Comparison of ENCODE assay signal across 18 cellular contexts in genomic region chr19:46355234-46355990, GRCh38. TPM values are rescaled to one million over a fixed set of nuclear protein-coding genes. Genes with fewer than 3 reads are reported as not detected.
A peak's percentile ranks its signal among the peaks of the same experiment; 100 is the strongest.
DNase-seq lines count a peak whose midpoint lies in the region; ATAC-seq and TF ChIP-seq lines count a peak whose summit lies in the region.
"Had no signal": no experiment of that assay in that cellular context is flagged by ENCODE, and none has a peak within 500 bp of the region (broad histone marks: within the 10 kb centered on the region; RNA-seq: fewer than 3 reads in every experiment).

No MANE protein-coding gene starts in this region.

- TF ChIP-seq CTCF in OCI-LY3 (IDR thresholded peaks at IDR 0.05; ENCODE audit: low read depth, low read length) = no peak
- no peak for TF ChIP-seq CTCF in heart left ventricle (IDR thresholded peaks at IDR 0.05)

- H3K4me3 Mint-ChIP-seq in T-helper 1 cell treated with Interleukin-12 subunit alpha and Interleukin-12 subunit beta and Interleukin-4 antibody, amounts not matched to agents 30 μg/mL and 1 μg/mL, for 36 hours = no peak overlapping the region
- H3K4me3 Mint-ChIP-seq: mesothelial cell of epicardium had no signal

- no peak overlapping the region for H3K4me3 ChIP-seq in OCI-LY3 (ENCODE audit: low read length)
- H3K4me3 ChIP-seq in heart left ventricle = no peak overlapping the region
- H3K4me3 ChIP-seq: tibial artery had no signal

- H3K27me3 ChIP-seq in OCI-LY3 (ENCODE audit: low read depth, low read length) (no peaks in the 10 kb centered on the region), heart left ventricle (no peaks in the 10 kb centered on the region)
- H3K27me3 ChIP-seq: tibial artery had no signal

- no peaks in the 10 kb centered on the region for H3K9me3 Mint-ChIP-seq in T-helper 1 cell treated with Interleukin-12 subunit alpha and Interleukin-12 subunit beta and Interleukin-4 antibody, amounts not matched to agents 30 μg/mL and 1 μg/mL, for 36 hours
- H3K9me3 Mint-ChIP-seq: mesothelial cell of epicardium had no signal

- H4K20me1 ChIP-seq in OCI-LY3 (ENCODE audit: insufficient read depth, low read length) = peaks cover 24% of the 10 kb centered on the region

- H3K27me3 Mint-ChIP-seq in T-helper 1 cell treated with Interleukin-12 subunit alpha and Interleukin-12 subunit beta and Interleukin-4 antibody, amounts not matched to agents 30 μg/mL and 1 μg/mL, for 36 hours (ENCODE audit: low read depth) = no peaks in the 10 kb centered on the region

- H3K4me1 Mint-ChIP-seq in T-helper 1 cell treated with Interleukin-12 subunit alpha and Interleukin-12 subunit beta and Interleukin-4 antibody, amounts not matched to agents 30 μg/mL and 1 μg/mL, for 36 hours (ENCODE audit: low read depth) = peaks cover 26% of the 10 kb centered on the region

- peak overlapping the region; percentile 41 for H3K4me2 ChIP-seq in OCI-LY3 (ENCODE audit: low read length)

- TF ChIP-seq POLR2A in heart left ventricle (IDR thresholded peaks at IDR 0.05) = no peak

- no peaks in the 10 kb centered on the region for H3K9me3 ChIP-seq in OCI-LY3 (ENCODE audit: insufficient read depth, low read length)
- no peaks in the 10 kb centered on the region for H3K9me3 ChIP-seq in heart left ventricle
- H3K9me3 ChIP-seq: tibial artery had no signal

- H3K36me3 Mint-ChIP-seq in T-helper 1 cell treated with Interleukin-12 subunit alpha and Interleukin-12 subunit beta and Interleukin-4 antibody, amounts not matched to agents 30 μg/mL and 1 μg/mL, for 36 hours (ENCODE audit: low read depth) = peaks cover 31% of the 10 kb centered on the region

- whole genome bisulfite sequencing in heart left ventricle, 4 donors = 49 to 56% (median 53%) methylated on average over 18 to 19 of the region's 19 CpGs

- ATAC-seq in heart left ventricle (peak; percentile 17 to 64 (median 56)), GM19351 (IDR thresholded peaks at IDR 0.05; ENCODE audit: unreplicated experiment) (no peak)

- H3K27ac ChIP-seq in OCI-LY3 (ENCODE audit: low read length) (peak overlapping the region; percentile 66), heart left ventricle (peak overlapping the region in 8 of 12 donors; percentile 25 to 64 (median 43))
- H3K27ac ChIP-seq: 22Rv1, tibial artery had no signal

- intact Hi-C loops in heart left ventricle (cut with DNase I) (loop anchor here in 1 of 10 donors (10.0 kb wide), 1 partner anchor 71 kb away; no protein-coding TSS in a partner anchor), posterior vena cava (cut with DNase I) (no loop called here)

- H2AFZ ChIP-seq in OCI-LY3 (ENCODE audit: low read depth, low read length) = no peak overlapping the region

- peaks cover 98% of the 10 kb centered on the region for H3K79me2 ChIP-seq in OCI-LY3 (ENCODE audit: low read length)

- DNase-seq in T-helper 1 cell (no peak), heart left ventricle (peak in 2 of 5 donors; percentile 30 to 69), posterior vena cava (ENCODE audit: low spot score) (peak; percentile 72), NCI-H345 treated with DMSO at 0.1 percent for 48 hours (lab: John Stamatoyannopoulos, UW; ENCODE audit: unreplicated experiment) (no peak), midbrain (lab: John Stamatoyannopoulos, UW) (no peak)
- DNase-seq: activated naive CD4-positive, alpha-beta T cell treated with Interleukin-2 at 50 U/mL for 16 hours; COR-L47; GOT3; IMR-90; NCI-H146; NCI-H524 treated with DMSO at 0.1 percent for 48 hours; SHP77 had no signal

- H3K36me3 ChIP-seq in OCI-LY3 (replicated peaks; ENCODE audit: low read depth, low read length) = peaks cover 60% of the 10 kb centered on the region
- H3K36me3 ChIP-seq in heart left ventricle = peaks cover 0 to 65% (median 38%) of the 10 kb centered on the region in 9 donors

- H3K4me1 ChIP-seq in OCI-LY3 (ENCODE audit: low read length) (peaks cover 47% of the 10 kb centered on the region), heart left ventricle (peaks cover 7 to 61% (median 33%) of the 10 kb centered on the region in 12 donors)

- H3K9ac ChIP-seq in OCI-LY3 (ENCODE audit: low read length) = no peak overlapping the region

- peak overlapping the region; percentile 53 for H3K27ac Mint-ChIP-seq in T-helper 1 cell treated with Interleukin-12 subunit alpha and Interleukin-12 subunit beta and Interleukin-4 antibody, amounts not matched to agents 30 μg/mL and 1 μg/mL, for 36 hours
- H3K27ac Mint-ChIP-seq: mesothelial cell of epicardium had no signal

RNA-seq across cellular contexts. Expression of gene PPP5C, which starts 8.5 kb away (rescaled TPM):
- total RNA-seq in heart left ventricle (100 to 1,000 TPM in 1 of 9 donors, 10 to 100 TPM in 8; 69.9 to 115 (median 77.1) TPM), posterior vena cava (10 to 100 TPM; 44.3 to 46.8 TPM)
- polyA plus RNA-seq in heart left ventricle = 100 to 1,000 TPM in 1 of 2 donors, 10 to 100 TPM in 1; 64.9 to 107 TPM

RNA-seq across cellular contexts. Expression of gene CCDC8, which starts 58.0 kb away (rescaled TPM):
- 10 to 100 TPM; 13.6 to 30.6 (median 24.7) TPM for total RNA-seq in heart left ventricle
- 10 to 100 TPM; 17.8 to 19.0 TPM for polyA plus RNA-seq in heart left ventricle
- total RNA-seq in posterior vena cava = 10 to 100 TPM; 11.7 to 17.7 TPM

RNA-seq across cellular contexts. Expression of gene HIF3A, which starts 58.6 kb away (rescaled TPM):
- total RNA-seq in heart left ventricle (100 to 1,000 TPM in 2 of 9 donors, 10 to 100 TPM in 7; 32.8 to 117 (median 53.3) TPM), posterior vena cava (10 to 100 TPM; 50.0 to 79.8 TPM)
- 100 to 1,000 TPM in 1 of 2 donors, 10 to 100 TPM in 1; 80.9 to 114 TPM for polyA plus RNA-seq in heart left ventricle
- total RNA-seq: IMR-90 had no signal
